ENCODE assay signal across 2 cellular contexts in the genomic region with DNA sequence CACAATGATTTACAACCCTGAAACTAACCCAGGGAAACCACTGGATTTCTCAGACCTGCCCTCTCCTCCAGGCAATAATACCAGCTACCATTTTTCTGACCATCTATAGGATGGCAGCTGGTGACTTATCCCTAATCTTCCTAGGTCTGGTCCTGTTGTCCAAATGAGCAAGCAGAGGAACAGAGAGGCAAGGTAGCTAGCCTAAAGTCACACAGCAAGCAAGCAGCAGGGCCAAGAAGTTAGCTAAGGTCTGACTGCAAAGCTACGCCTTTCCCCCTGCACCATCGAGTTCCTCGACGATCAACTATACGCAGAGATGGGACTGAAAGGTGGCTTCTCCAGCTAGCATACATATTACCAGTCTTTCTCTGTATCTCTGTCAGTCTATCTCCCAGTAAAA.
TF ChIP-seq lines count a peak whose summit lies in the region.

No MANE protein-coding gene starts in this region.

TF ChIP-seq in HEK293, 187 proteins besides CTCF, POLR2A, EP300 and RAD21:
- TF ChIP-seq, protein P1, sequence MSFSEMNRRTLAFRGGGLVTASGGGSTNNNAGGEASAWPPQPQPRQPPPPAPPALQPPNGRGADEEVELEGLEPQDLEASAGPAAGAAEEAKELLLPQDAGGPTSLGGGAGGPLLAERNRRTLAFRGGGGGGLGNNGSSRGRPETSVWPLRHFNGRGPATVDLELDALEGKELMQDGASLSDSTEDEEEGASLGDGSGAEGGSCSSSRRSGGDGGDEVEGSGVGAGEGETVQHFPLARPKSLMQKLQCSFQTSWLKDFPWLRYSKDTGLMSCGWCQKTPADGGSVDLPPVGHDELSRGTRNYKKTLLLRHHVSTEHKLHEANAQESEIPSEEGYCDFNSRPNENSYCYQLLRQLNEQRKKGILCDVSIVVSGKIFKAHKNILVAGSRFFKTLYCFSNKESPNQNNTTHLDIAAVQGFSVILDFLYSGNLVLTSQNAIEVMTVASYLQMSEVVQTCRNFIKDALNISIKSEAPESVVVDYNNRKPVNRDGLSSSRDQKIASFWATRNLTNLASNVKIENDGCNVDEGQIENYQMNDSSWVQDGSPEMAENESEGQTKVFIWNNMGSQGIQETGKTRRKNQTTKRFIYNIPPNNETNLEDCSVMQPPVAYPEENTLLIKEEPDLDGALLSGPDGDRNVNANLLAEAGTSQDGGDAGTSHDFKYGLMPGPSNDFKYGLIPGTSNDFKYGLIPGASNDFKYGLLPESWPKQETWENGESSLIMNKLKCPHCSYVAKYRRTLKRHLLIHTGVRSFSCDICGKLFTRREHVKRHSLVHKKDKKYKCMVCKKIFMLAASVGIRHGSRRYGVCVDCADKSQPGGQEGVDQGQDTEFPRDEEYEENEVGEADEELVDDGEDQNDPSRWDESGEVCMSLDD (tag by site-specific recombination; IDR thresholded peaks at IDR 0.05) = no peak
- TF ChIP-seq, protein P2, sequence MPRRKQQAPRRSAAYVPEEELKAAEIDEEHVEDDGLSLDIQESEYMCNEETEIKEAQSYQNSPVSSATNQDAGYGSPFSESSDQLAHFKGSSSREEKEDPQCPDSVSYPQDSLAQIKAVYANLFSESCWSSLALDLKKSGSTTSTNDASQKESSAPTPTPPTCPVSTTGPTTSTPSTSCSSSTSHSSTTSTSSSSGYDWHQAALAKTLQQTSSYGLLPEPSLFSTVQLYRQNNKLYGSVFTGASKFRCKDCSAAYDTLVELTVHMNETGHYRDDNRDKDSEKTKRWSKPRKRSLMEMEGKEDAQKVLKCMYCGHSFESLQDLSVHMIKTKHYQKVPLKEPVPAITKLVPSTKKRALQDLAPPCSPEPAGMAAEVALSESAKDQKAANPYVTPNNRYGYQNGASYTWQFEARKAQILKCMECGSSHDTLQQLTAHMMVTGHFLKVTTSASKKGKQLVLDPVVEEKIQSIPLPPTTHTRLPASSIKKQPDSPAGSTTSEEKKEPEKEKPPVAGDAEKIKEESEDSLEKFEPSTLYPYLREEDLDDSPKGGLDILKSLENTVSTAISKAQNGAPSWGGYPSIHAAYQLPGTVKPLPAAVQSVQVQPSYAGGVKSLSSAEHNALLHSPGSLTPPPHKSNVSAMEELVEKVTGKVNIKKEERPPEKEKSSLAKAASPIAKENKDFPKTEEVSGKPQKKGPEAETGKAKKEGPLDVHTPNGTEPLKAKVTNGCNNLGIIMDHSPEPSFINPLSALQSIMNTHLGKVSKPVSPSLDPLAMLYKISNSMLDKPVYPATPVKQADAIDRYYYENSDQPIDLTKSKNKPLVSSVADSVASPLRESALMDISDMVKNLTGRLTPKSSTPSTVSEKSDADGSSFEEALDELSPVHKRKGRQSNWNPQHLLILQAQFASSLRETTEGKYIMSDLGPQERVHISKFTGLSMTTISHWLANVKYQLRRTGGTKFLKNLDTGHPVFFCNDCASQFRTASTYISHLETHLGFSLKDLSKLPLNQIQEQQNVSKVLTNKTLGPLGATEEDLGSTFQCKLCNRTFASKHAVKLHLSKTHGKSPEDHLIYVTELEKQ (tag by site-specific recombination; IDR thresholded peaks at IDR 0.05; ENCODE audit: borderline replicate concordance) = no peak
- TF ChIP-seq ZNF155 (tag by site-specific recombination; IDR thresholded peaks at IDR 0.05) = no peak
- TF ChIP-seq ZNF548 (tag by site-specific recombination; IDR thresholded peaks at IDR 0.05) = no peak
- peak; percentile 50; the same call in 1 of the 2 replicates for TF ChIP-seq ZNF768 (tag by site-specific recombination; IDR thresholded peaks at IDR 0.05)

TF ChIP-seq in H1, 55 proteins besides CTCF, POLR2A, EP300 and RAD21:
- TF ChIP-seq KDM1A (IDR thresholded peaks at IDR 0.05; ENCODE audit: borderline replicate concordance, low read length) (peak; percentile 27; the same call in 1 of the 2 replicates), CEBPB (IDR thresholded peaks at IDR 0.05; ENCODE audit: low read depth, low read length) (no peak), TCF12 (IDR thresholded peaks at IDR 0.05; ENCODE audit: low read depth, low read length) (no peak)
